Comparison of ENCODE assay signal across 30 cellular contexts in genomic region chr16:50190292-50190691, GRCh38.
"Had no signal": no experiment of that assay in that cellular context is flagged by ENCODE, and none has a peak within 500 bp of the region (broad histone marks: within the 10 kb centered on the region; RNA-seq: fewer than 3 reads in every experiment).

No MANE protein-coding gene starts in this region.

- H3K4me3 ChIP-seq: ovary, psoas muscle, skin epidermis, smooth muscle cell, spleen, stomach, thoracic aorta, thyroid gland, tibial nerve, upper lobe of left lung, vagina had no signal

- H3K4me3 Mint-ChIP-seq: naive thymus-derived CD4-positive, alpha-beta T cell; natural killer cell treated with Interleukin-12 subunit alpha and Interleukin-12 subunit beta and Interleukin-15 and Interleukin-18, amount 100 ng/mL, for 72 hours; nephron progenitor cell; neural crest cell; stimulated activated effector memory CD8-positive, alpha-beta T cell treated with anti-CD3 and anti-CD28 coated beads, Interleukin-12 subunit alpha, Interleukin-12 subunit beta, amount 100 ng/mL, for 72 hours; stimulated activated naive B cell treated with anti-CD40 and anti-IgM and Interleukin-4, amounts not matched to agents 10 μg/mL and 1 μg/mL and 100 μg/mL, for 72 hours; stimulated activated naive CD8-positive, alpha-beta T cell treated with anti-CD3 and anti-CD28 coated beads, Interleukin-15, Interleukin-2, amounts not matched to agents 100 ng/mL and 50 ng/mL, for 24 hours had no signal

- H3K27ac ChIP-seq: ovary, parathyroid adenoma, psoas muscle, skin epidermis, spleen, stomach, thoracic aorta, thyroid gland, tibial nerve, upper lobe of left lung, vagina had no signal

- H3K27ac Mint-ChIP-seq: natural killer cell treated with Interleukin-12 subunit alpha and Interleukin-12 subunit beta and Interleukin-15 and Interleukin-18, amount 100 ng/mL, for 72 hours; nephron progenitor cell; progenitor cell of endocrine pancreas; stimulated activated effector memory CD8-positive, alpha-beta T cell treated with anti-CD3 and anti-CD28 coated beads, Interleukin-12 subunit alpha, Interleukin-12 subunit beta, amount 100 ng/mL, for 72 hours; stimulated activated naive B cell treated with anti-CD40 and anti-IgM and Interleukin-4, amounts not matched to agents 10 μg/mL and 1 μg/mL and 100 μg/mL, for 72 hours; stimulated activated naive CD8-positive, alpha-beta T cell treated with anti-CD3 and anti-CD28 coated beads, Interleukin-15, Interleukin-2, amounts not matched to agents 100 ng/mL and 50 ng/mL, for 24 hours had no signal

- ATAC-seq: naive thymus-derived CD4-positive, alpha-beta T cell; natural killer cell treated with Interleukin-12 subunit alpha and Interleukin-12 subunit beta and Interleukin-15 and Interleukin-18, amount 100 ng/mL, for 72 hours; psoas muscle; right cardiac atrium; sciatic nerve; stimulated activated effector memory CD8-positive, alpha-beta T cell treated with anti-CD3 and anti-CD28 coated beads, Interleukin-12 subunit alpha, Interleukin-12 subunit beta, amount 100 ng/mL, for 72 hours; stimulated activated naive B cell treated with anti-CD40 and anti-IgM and Interleukin-4, amounts not matched to agents 10 μg/mL and 1 μg/mL and 100 μg/mL, for 72 hours had no signal

- H3K27me3 Mint-ChIP-seq: naive thymus-derived CD4-positive, alpha-beta T cell; natural killer cell treated with Interleukin-12 subunit alpha and Interleukin-12 subunit beta and Interleukin-15 and Interleukin-18, amount 100 ng/mL, for 72 hours; progenitor cell of endocrine pancreas; stimulated activated naive B cell treated with anti-CD40 and anti-IgM and Interleukin-4, amounts not matched to agents 10 μg/mL and 1 μg/mL and 100 μg/mL, for 72 hours; stimulated activated naive CD8-positive, alpha-beta T cell treated with anti-CD3 and anti-CD28 coated beads, Interleukin-15, Interleukin-2, amounts not matched to agents 100 ng/mL and 50 ng/mL, for 24 hours had no signal

- H3K9ac ChIP-seq: parathyroid adenoma had no signal

- H3K36me3 Mint-ChIP-seq: natural killer cell treated with Interleukin-12 subunit alpha and Interleukin-12 subunit beta and Interleukin-15 and Interleukin-18, amount 100 ng/mL, for 72 hours had no signal

- H3K36me3 ChIP-seq: ovary, spleen, stomach, thoracic aorta, thyroid gland, tibial nerve, upper lobe of left lung, vagina had no signal

- H3K4me2 ChIP-seq: smooth muscle cell had no signal

- H2AFZ ChIP-seq: parathyroid adenoma had no signal

- FAIRE-seq: urothelium cell line had no signal

- DNase-seq: naive thymus-derived CD4-positive, alpha-beta T cell; nephron progenitor cell; occipital lobe; ovary; posterior cingulate gyrus; psoas muscle; right cardiac atrium; spleen; stimulated activated CD4-positive, alpha-beta T cell treated with anti-CD3 and anti-CD28 coated beads, Interleukin-12 subunit alpha, Interleukin-12 subunit beta, amount 100 ng/mL, for 4 hours; stimulated activated CD4-positive, alpha-beta T cell treated with anti-CD3 and anti-CD28 coated beads, Interleukin-1b, Interleukin-23, amount 100 ng/mL, for 48 hours; stimulated activated CD4-positive, alpha-beta T cell treated with anti-CD3 and anti-CD28 coated beads, Interleukin-4, amount 100 ng/mL, for 24 hours; stimulated activated naive B cell treated with anti-CD40 and anti-IgM and Interleukin-4, amounts not matched to agents 10 μg/mL and 1 μg/mL and 100 μg/mL, for 72 hours; stimulated activated naive CD4-positive, alpha-beta T cell treated with Interleukin-2 at 50 U/mL for 16 hours; stomach; thyroid gland; trophoblast cell; upper lobe of left lung had no signal

- H3K9me3 ChIP-seq: ovary, psoas muscle, spleen, stomach, thoracic aorta, thyroid gland, tibial nerve, upper lobe of left lung, vagina had no signal

- H3K27me3 ChIP-seq: ovary, spleen, stomach, thyroid gland, tibial nerve, upper lobe of left lung, vagina had no signal

- H3K9me3 Mint-ChIP-seq: natural killer cell treated with Interleukin-12 subunit alpha and Interleukin-12 subunit beta and Interleukin-15 and Interleukin-18, amount 100 ng/mL, for 72 hours; neural crest cell; stimulated activated effector memory CD8-positive, alpha-beta T cell treated with anti-CD3 and anti-CD28 coated beads, Interleukin-12 subunit alpha, Interleukin-12 subunit beta, amount 100 ng/mL, for 72 hours; stimulated activated naive CD8-positive, alpha-beta T cell treated with anti-CD3 and anti-CD28 coated beads, Interleukin-15, Interleukin-2, amounts not matched to agents 100 ng/mL and 50 ng/mL, for 24 hours had no signal
